In the genomic region with DNA sequence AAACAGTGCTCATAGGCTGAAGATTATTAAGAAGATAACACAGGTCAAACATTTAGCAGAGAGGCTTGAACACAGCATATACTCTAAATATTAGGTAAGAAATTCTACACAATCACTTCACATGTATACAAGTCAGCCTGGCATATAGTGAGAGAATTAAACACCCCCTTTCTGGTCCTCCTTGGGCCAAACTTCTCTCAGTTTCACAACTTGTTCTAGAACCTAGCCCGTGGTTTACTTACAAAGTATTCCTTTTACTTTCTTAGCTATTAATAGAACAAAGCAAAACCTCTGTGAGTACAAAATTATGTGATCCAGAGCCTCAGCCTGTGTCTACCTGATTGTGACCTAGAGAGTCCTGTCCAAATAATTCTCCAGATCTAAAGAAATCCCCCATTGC, we compare ENCODE assay signal across 15 cellular contexts.
A peak's percentile ranks its signal among the peaks of the same experiment; 100 is the strongest.
DNase-seq lines count a peak whose midpoint lies in the region; ATAC-seq and TF ChIP-seq lines count a peak whose summit lies in the region.
"Had no signal": no experiment of that assay in that cellular context is flagged by ENCODE, and none has a peak within 500 bp of the region (broad histone marks: within the 10 kb centered on the region; RNA-seq: fewer than 3 reads in every experiment).

No MANE protein-coding gene starts in this region.

- intact Hi-C loops in transverse colon (cut with DNase I; ENCODE audit: low total_unique reads): no loop called here

- no peak for TF ChIP-seq EP300 in SK-N-SH (IDR thresholded peaks at IDR 0.05; ENCODE audit: borderline replicate concordance in 1 of 2, low read depth in 1 of 2, low read length in 1 of 2)
- no peak for TF ChIP-seq EP300 in transverse colon (IDR thresholded peaks at IDR 0.05; ENCODE audit: low read depth)

- no peak overlapping the region for H3K4me3 Mint-ChIP-seq in type B pancreatic cell
- H3K4me3 Mint-ChIP-seq in activated CD8-positive, alpha-beta memory T cell treated with anti-CD3 and anti-CD28 coated beads, Interleukin-2, amount 10 ng/mL, durations not matched to agents 7 days and 5 days: no peak overlapping the region
- H3K4me3 Mint-ChIP-seq: brain, GM23338 had no signal

- H3K9me2 ChIP-seq in SK-N-SH: no peaks in the 10 kb centered on the region

- peak overlapping the region; percentile 39; the same call in 1 of the 2 replicates for H2AFZ ChIP-seq in SK-N-SH (ENCODE audit: low read depth)
- H2AFZ ChIP-seq: GM23338 had no signal

- no peak overlapping the region for H3K27ac ChIP-seq in SK-N-SH (ENCODE audit: low read depth in 2 of 2, low read length in 1 of 2)
- peak overlapping the region; percentile 28 to 50 (median 38) for H3K27ac ChIP-seq in transverse colon
- H3K27ac ChIP-seq: 22Rv1, psoas muscle had no signal

- no peak overlapping the region for H3K4me3 ChIP-seq in SK-N-SH (ENCODE audit: low read depth in 2 of 2, low read length in 1 of 2)
- no peak overlapping the region for H3K4me3 ChIP-seq in transverse colon
- H3K4me3 ChIP-seq: GM23338, psoas muscle had no signal

- TF ChIP-seq CTCF in SK-N-SH (IDR thresholded peaks at IDR 0.05): no peak
- no peak for TF ChIP-seq CTCF in transverse colon (IDR thresholded peaks at IDR 0.05)
- TF ChIP-seq CTCF in type B pancreatic cell (conservative IDR thresholded peaks at IDR 0.05): no peak

- no peak for TF ChIP-seq POLR2A in transverse colon (IDR thresholded peaks at IDR 0.05)

- peaks cover 0 to 19% of the 10 kb centered on the region in 2 experiments; a peak in 2 of 4 replicates for H3K4me1 ChIP-seq in SK-N-SH (ENCODE audit: control insufficient read depth in 1 of 2, insufficient read depth in 2 of 2, low read depth in 1 of 2, low read length in 1 of 2)
- H3K4me1 ChIP-seq in transverse colon: peaks cover 3 to 26% (median 13%) of the 10 kb centered on the region in 4 donors

- no peak overlapping the region for H3K4me2 ChIP-seq in SK-N-SH
- H3K4me2 ChIP-seq: GM23338 had no signal

- no peaks in the 10 kb centered on the region for H3K27me3 Mint-ChIP-seq in type B pancreatic cell
- no peaks in the 10 kb centered on the region for H3K27me3 Mint-ChIP-seq in activated CD8-positive, alpha-beta memory T cell treated with anti-CD3 and anti-CD28 coated beads, Interleukin-2, amount 10 ng/mL, durations not matched to agents 7 days and 5 days
- H3K27me3 Mint-ChIP-seq: brain had no signal

- no peaks in the 10 kb centered on the region for H4K20me1 ChIP-seq in SK-N-SH (ENCODE audit: insufficient read depth)

- no peaks in the 10 kb centered on the region for H3K36me3 ChIP-seq in SK-N-SH (replicated peaks in 1 of 2; ENCODE audit: control insufficient read depth in 1 of 2, insufficient read depth in 2 of 2, low read length in 1 of 2)
- H3K36me3 ChIP-seq in transverse colon: no peaks in the 10 kb centered on the region

- POLR2A ChIA-PET in SK-N-SH (lab: Yijun Ruan, JAX): no interaction called here

- ATAC-seq in SK-N-SH treated with all-trans-retinoic acid at 6 μM for 48 hours (no peak), HG02678 (IDR thresholded peaks at IDR 0.05; ENCODE audit: unreplicated experiment) (peak; percentile 66), HG03575 (IDR thresholded peaks at IDR 0.05; ENCODE audit: extremely low read depth, insufficient number of reproducible peaks, low FRiP score, unreplicated experiment) (peak; percentile 45)
- no peak for ATAC-seq in activated CD8-positive, alpha-beta memory T cell treated with anti-CD3 and anti-CD28 coated beads, Interleukin-2, amount 10 ng/mL, durations not matched to agents 7 days and 5 days
- ATAC-seq: GM23338, left colon, psoas muscle had no signal

- CTCF ChIA-PET in SK-N-SH (lab: Yijun Ruan, JAX): no interaction called here
- CTCF ChIA-PET in activated CD8-positive, alpha-beta memory T cell treated with anti-CD3 and anti-CD28 coated beads, Interleukin-2, amount 10 ng/mL, durations not matched to agents 7 days and 5 days (lab: Charles Lee): no interaction called here

- DNase-seq in SK-N-SH: no peak
- DNase-seq in transverse colon: no peak
- DNase-seq in type B pancreatic cell (ENCODE audit: extremely low spot score, unreplicated experiment): no peak
- no peak for DNase-seq in HuH-7.5 (ENCODE audit: low spot score)
- DNase-seq in activated CD8-positive, alpha-beta memory T cell treated with anti-CD3 and anti-CD28 coated beads, Interleukin-2, amount 10 ng/mL, durations not matched to agents 7 days and 5 days: no peak
- DNase-seq: activated CD8-positive, alpha-beta memory T cell treated with anti-CD3 and anti-CD28 coated beads, Interleukin-2, amount 50 U/mL, for 48 hours; Kasumi-1; left colon; psoas muscle had no signal

- TF ChIP-seq RAD21 in SK-N-SH (IDR thresholded peaks at IDR 0.05; ENCODE audit: low read length): no peak

- no peaks in the 10 kb centered on the region for H3F3A ChIP-seq in SK-N-SH (replicated peaks; ENCODE audit: insufficient read depth)

- WGBS in SK-N-SH (ENCODE audit: low lambda C conversion rate): 79% methylated on average over 1 of the region's 1 CpG
- WGBS in transverse colon (ENCODE audit: low coverage in 1 of 2), 2 donors: 38 to 47% methylated on average over 1 of the region's 1 CpG

- no peaks in the 10 kb centered on the region for H3K79me2 ChIP-seq in SK-N-SH (ENCODE audit: insufficient read depth)

- peaks cover 45% of the 10 kb centered on the region for H3K4me1 Mint-ChIP-seq in type B pancreatic cell (ENCODE audit: unreplicated experiment)
- no peaks in the 10 kb centered on the region for H3K4me1 Mint-ChIP-seq in activated CD8-positive, alpha-beta memory T cell treated with anti-CD3 and anti-CD28 coated beads, Interleukin-2, amount 10 ng/mL, durations not matched to agents 7 days and 5 days

- H3K36me3 Mint-ChIP-seq in type B pancreatic cell: no peaks in the 10 kb centered on the region
- H3K36me3 Mint-ChIP-seq in activated CD8-positive, alpha-beta memory T cell treated with anti-CD3 and anti-CD28 coated beads, Interleukin-2, amount 10 ng/mL, durations not matched to agents 7 days and 5 days: no peaks in the 10 kb centered on the region
- H3K36me3 Mint-ChIP-seq: brain had no signal

- no peak overlapping the region for H3K9ac ChIP-seq in SK-N-SH

- H3K9me3 ChIP-seq in SK-N-SH (no peaks in the 10 kb centered on the region), transverse colon (no peaks in the 10 kb centered on the region)
- H3K9me3 ChIP-seq: psoas muscle had no signal

- in situ Hi-C loops in transverse colon (cut with MboI; ENCODE audit: low pct_ligation_motif_present in 1 of 4, low pct_unique_long_range_greater_than_20kb in 1 of 4, low sequenced_read_pairs in 3 of 4): no loop called here

- H3K27ac Mint-ChIP-seq in type B pancreatic cell: no peak overlapping the region
- H3K27ac Mint-ChIP-seq in activated CD8-positive, alpha-beta memory T cell treated with anti-CD3 and anti-CD28 coated beads, Interleukin-2, amount 10 ng/mL, durations not matched to agents 7 days and 5 days: no peak overlapping the region
- H3K27ac Mint-ChIP-seq: GM23338 had no signal

- peaks cover 6% of the 10 kb centered on the region for H3K9me3 Mint-ChIP-seq in type B pancreatic cell
- no peaks in the 10 kb centered on the region for H3K9me3 Mint-ChIP-seq in activated CD8-positive, alpha-beta memory T cell treated with anti-CD3 and anti-CD28 coated beads, Interleukin-2, amount 10 ng/mL, durations not matched to agents 7 days and 5 days (ENCODE audit: low read depth)
- H3K9me3 Mint-ChIP-seq: GM23338 had no signal

- H3K27me3 ChIP-seq in SK-N-SH (ENCODE audit: insufficient read depth) (no peaks in the 10 kb centered on the region), transverse colon (no peaks in the 10 kb centered on the region)

TF ChIP-seq in SK-N-SH, 30 proteins besides CTCF, POLR2A, EP300 and RAD21:
- TF ChIP-seq JUND (IDR thresholded peaks at IDR 0.05): no peak
- TF ChIP-seq NRF1 (IDR thresholded peaks at IDR 0.05; ENCODE audit: low read depth, low read length): no peak
- TF ChIP-seq FOXJ3 (CRISPR knock-in tag; IDR thresholded peaks at IDR 0.05): no peak
- TF ChIP-seq YY1 (IDR thresholded peaks at IDR 0.05; ENCODE audit: low read depth): no peak
- no peak for TF ChIP-seq NFIC (IDR thresholded peaks at IDR 0.05; ENCODE audit: borderline replicate concordance)
- TF ChIP-seq GATA2 (CRISPR knock-in tag; IDR thresholded peaks at IDR 0.05): no peak
- TF ChIP-seq FOXM1 (IDR thresholded peaks at IDR 0.05; ENCODE audit: low read depth): no peak
- no peak for TF ChIP-seq FOSL2 (IDR thresholded peaks at IDR 0.05; ENCODE audit: borderline replicate concordance, low read depth)
- no peak for TF ChIP-seq MXI1 (IDR thresholded peaks at IDR 0.05; ENCODE audit: low read depth, low read length)
- no peak for TF ChIP-seq RCOR1 (IDR thresholded peaks at IDR 0.05; ENCODE audit: low read length)
- TF ChIP-seq MEF2A (IDR thresholded peaks at IDR 0.05; ENCODE audit: borderline replicate concordance, low read depth): no peak
- no peak for TF ChIP-seq TAF1 (IDR thresholded peaks at IDR 0.05; ENCODE audit: borderline replicate concordance, low read depth, low read length)
- no peak for TF ChIP-seq ELF1 (IDR thresholded peaks at IDR 0.05)
TF ChIP-seq in SK-N-SH: peak in this region for 0.

TF ChIP-seq in SK-N-SH treated with all-trans-retinoic acid at 6 μM for 48 hours, 23 proteins besides CTCF, POLR2A, EP300 and RAD21 (continues in another document):
- no peak for TF ChIP-seq ZNF70 (CRISPR knock-in tag; IDR thresholded peaks at IDR 0.05)
- TF ChIP-seq ESRRG (CRISPR knock-in tag; IDR thresholded peaks at IDR 0.05): no peak
- TF ChIP-seq, protein P1, sequence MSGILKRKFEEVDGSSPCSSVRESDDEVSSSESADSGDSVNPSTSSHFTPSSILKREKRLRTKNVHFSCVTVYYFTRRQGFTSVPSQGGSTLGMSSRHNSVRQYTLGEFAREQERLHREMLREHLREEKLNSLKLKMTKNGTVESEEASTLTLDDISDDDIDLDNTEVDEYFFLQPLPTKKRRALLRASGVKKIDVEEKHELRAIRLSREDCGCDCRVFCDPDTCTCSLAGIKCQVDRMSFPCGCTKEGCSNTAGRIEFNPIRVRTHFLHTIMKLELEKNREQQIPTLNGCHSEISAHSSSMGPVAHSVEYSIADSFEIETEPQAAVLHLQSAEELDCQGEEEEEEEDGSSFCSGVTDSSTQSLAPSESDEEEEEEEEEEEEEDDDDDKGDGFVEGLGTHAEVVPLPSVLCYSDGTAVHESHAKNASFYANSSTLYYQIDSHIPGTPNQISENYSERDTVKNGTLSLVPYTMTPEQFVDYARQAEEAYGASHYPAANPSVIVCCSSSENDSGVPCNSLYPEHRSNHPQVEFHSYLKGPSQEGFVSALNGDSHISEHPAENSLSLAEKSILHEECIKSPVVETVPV (CRISPR knock-in tag; IDR thresholded peaks at IDR 0.05): no peak
- TF ChIP-seq PPARA (CRISPR knock-in tag; IDR thresholded peaks at IDR 0.05; ENCODE audit: borderline replicate concordance): no peak
- no peak for TF ChIP-seq ZFP30 (CRISPR knock-in tag; IDR thresholded peaks at IDR 0.05)
- TF ChIP-seq TOX (CRISPR knock-in tag; IDR thresholded peaks at IDR 0.05; ENCODE audit: borderline replicate concordance): no peak

Comparison
In these comparisons a context has a peak if more than half of its experiments do, and no peak if none do; other contexts are left out.
1. H3K27ac ChIP-seq: peak in transverse colon (4 of 4); none in SK-N-SH (0 of 2).
2. ATAC-seq: peak in HG02678 (single experiment) and HG03575 (single experiment); none in SK-N-SH treated with all-trans-retinoic acid at 6 μM for 48 hours (single experiment) and activated CD8-positive, alpha-beta memory T cell treated with anti-CD3 and anti-CD28 coated beads, Interleukin-2, amount 10 ng/mL, durations not matched to agents 7 days and 5 days (single experiment).